Comparison of ENCODE assay signal across 5 cellular contexts in genomic region chr2:18918280-18918679, GRCh38.
"Had no signal": no experiment of that assay in that cellular context is flagged by ENCODE, and none has a peak within 500 bp of the region (broad histone marks: within the 10 kb centered on the region; RNA-seq: fewer than 3 reads in every experiment).

No MANE protein-coding gene starts in this region.

- DNase-seq: H9, HFFc6, KBM-7 had no signal

- ATAC-seq: GM23338, HCT116 had no signal

- H3K4me3 ChIP-seq: GM23338 had no signal
